ENCODE assay signal across 17 cellular contexts in the genomic region with DNA sequence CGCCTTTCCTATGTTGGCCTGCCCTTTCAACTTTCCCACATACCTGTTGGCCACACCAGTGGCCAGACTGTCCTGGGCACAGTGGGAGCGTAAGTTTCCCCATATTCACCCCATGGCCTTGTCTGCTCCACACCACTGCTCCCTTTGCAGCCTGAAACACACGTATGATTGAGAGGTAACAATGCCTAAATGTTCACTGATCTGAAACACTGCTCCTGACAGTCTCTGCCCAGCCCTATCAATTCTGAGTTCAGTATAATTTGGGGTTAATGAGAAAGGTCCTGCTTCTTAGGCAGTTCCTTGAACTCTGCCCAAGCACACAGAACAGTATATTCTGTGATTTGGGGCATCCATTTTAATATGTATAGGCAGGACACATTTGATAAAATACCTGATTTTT. TPM values are rescaled to one million over a fixed set of nuclear protein-coding genes. Genes with fewer than 3 reads are reported as not detected.
DNase-seq lines count a peak whose midpoint lies in the region; ATAC-seq, FAIRE-seq and TF ChIP-seq lines count a peak whose summit lies in the region.
"Had no signal": no experiment of that assay in that cellular context is flagged by ENCODE, and none has a peak within 500 bp of the region (broad histone marks: within the 10 kb centered on the region; RNA-seq: fewer than 3 reads in every experiment).

No MANE protein-coding gene starts in this region.

- peaks cover 0 to 5% of the 10 kb centered on the region in 2 experiments; a peak in 1 of 4 replicates for H3K4me1 ChIP-seq in HCT116 (ENCODE audit: control insufficient read depth in 1 of 2, insufficient read depth in 2 of 2, low read length in 2 of 2)
- H3K4me1 ChIP-seq in smooth muscle cell (ENCODE audit: low read depth) = no peaks in the 10 kb centered on the region

- no TSS peak for BruUV-seq in HCT116 (replicated peaks; lab: Mats Ljungman, UMichigan)

- H3K36me3 ChIP-seq in HCT116 (ENCODE audit: control insufficient read depth in 1 of 2, insufficient read depth in 2 of 2, low read length in 2 of 2) = peaks cover 40 to 46% of the 10 kb centered on the region in 2 experiments
- H3K36me3 ChIP-seq in smooth muscle cell (ENCODE audit: low read depth) = peaks cover 25% of the 10 kb centered on the region

- no peak for TF ChIP-seq CTCF in HCT116 (IDR thresholded peaks at IDR 0.05 in 2 of 3, conservative IDR thresholded peaks at IDR 0.05 in 1 of 3; ENCODE audit: borderline replicate concordance in 1 of 3, insufficient read depth in 1 of 3, low read depth in 2 of 3, low read length in 2 of 3)
- no peak for TF ChIP-seq CTCF in smooth muscle cell (IDR thresholded peaks at IDR 0.05; ENCODE audit: borderline replicate concordance, insufficient read depth, poor library complexity, severe bottlenecking)

- H3K4me3 ChIP-seq in HCT116 (replicated peaks in 1 of 2; ENCODE audit: low read depth in 1 of 2, low read length in 2 of 2) (no peak overlapping the region), smooth muscle cell (no peak overlapping the region)

- H3K9ac ChIP-seq in HCT116 (ENCODE audit: low read length) (no peak overlapping the region), smooth muscle cell (ENCODE audit: low read depth) (no peak overlapping the region)

- no peak overlapping the region for H2AFZ ChIP-seq in HCT116 (ENCODE audit: low read depth, low read length, poor library complexity, severe bottlenecking)
- H2AFZ ChIP-seq in smooth muscle cell (ENCODE audit: low read depth) = no peak overlapping the region

- peaks cover 6% of the 10 kb centered on the region; the same call in 1 of the 2 replicates for H3K79me2 ChIP-seq in HCT116 (ENCODE audit: insufficient read depth, low read length)
- no peaks in the 10 kb centered on the region for H3K79me2 ChIP-seq in smooth muscle cell (ENCODE audit: low read depth)

- peaks cover 58% of the 10 kb centered on the region for H3F3A ChIP-seq in smooth muscle cell (ENCODE audit: low read depth)

- CTCF ChIA-PET in HCT116 (lab: Charles Lee) = no interaction called here

- WGBS in smooth muscle cell (ENCODE audit: low lambda C conversion rate) = 96% methylated on average over 3 of the region's 3 CpGs

- H3K4me2 ChIP-seq in HCT116 (ENCODE audit: low read length) = no peak overlapping the region
- H3K4me2 ChIP-seq in smooth muscle cell = no peak overlapping the region

- H3K27me3 ChIP-seq in HCT116 (ENCODE audit: insufficient read depth, low read length) = no peaks in the 10 kb centered on the region
- H3K27me3 ChIP-seq in smooth muscle cell (ENCODE audit: low read depth) = no peaks in the 10 kb centered on the region

- H3K9me3 ChIP-seq in HCT116 (ENCODE audit: control insufficient read depth in 1 of 2, insufficient read depth in 1 of 2, low read depth in 1 of 2, low read length in 2 of 2) = no peaks in the 10 kb centered on the region
- H3K9me3 ChIP-seq in smooth muscle cell (replicated peaks; ENCODE audit: low read depth) = no peaks in the 10 kb centered on the region

- DNase-seq in HCT116 (ENCODE audit: low read depth, low spot score) (no peak), fibroblast of gingiva (ENCODE audit: low read depth) (peak; percentile 25), smooth muscle cell (lab: John Stamatoyannopoulos, UW; ENCODE audit: unreplicated experiment) (no peak), SW480 (ENCODE audit: low spot score) (no peak), GM12891 (ENCODE audit: insufficient read length, low spot score) (no peak), COLO668 (lab: John Stamatoyannopoulos, UW; ENCODE audit: unreplicated experiment) (no peak)
- DNase-seq: CD4-positive, CD25-positive, alpha-beta regulatory T cell; DMS79 treated with DMSO at 0.1 percent for 48 hours; GDM1; MM.1S; NCI-H187 treated with DMSO at 0.1 percent for 48 hours; NCI-H774 had no signal

- intact Hi-C loops in HCT116 (cut with micrococcal nuclease) = no loop called here

- no peak for TF ChIP-seq POLR2A in HCT116 (IDR thresholded peaks at IDR 0.05; ENCODE audit: borderline replicate concordance, extremely low read depth, insufficient read depth, insufficient read length)
- TF ChIP-seq POLR2A in GM12891 (IDR thresholded peaks at IDR 0.05; ENCODE audit: low read depth, low read length) = no peak

- RAD21 ChIA-PET in HCT116 (lab: Charles Lee; ENCODE audit: low non-redundant PET in 1 of 2, low total read pairs in 2 of 2, uncharacterized antibody in 2 of 2, unreplicated experiment in 2 of 2) = no interaction called here

- no peak for TF ChIP-seq RAD21 in HCT116 (IDR thresholded peaks at IDR 0.05; ENCODE audit: low read depth)

- H3K9me2 ChIP-seq in HCT116 (ENCODE audit: insufficient read depth) = no peaks in the 10 kb centered on the region

- no peak for FAIRE-seq in GM12891 (lab: Jason Lieb, UNC)
- FAIRE-seq: D721Med, H1, HepG2, RCC 7860 had no signal

- ATAC-seq in HCT116 (peak; percentile 20), SK-N-SH treated with all-trans-retinoic acid at 6 μM for 48 hours (no peak)
- ATAC-seq: HepG2 had no signal

- H3K27ac ChIP-seq in HCT116 (ENCODE audit: low read depth, low read length) = no peak overlapping the region
- H3K27ac ChIP-seq in smooth muscle cell (ENCODE audit: low read depth) = peak overlapping the region; percentile 19

- H4K20me1 ChIP-seq in HCT116 (ENCODE audit: insufficient read depth) (peaks cover 3% of the 10 kb centered on the region; the same call in 1 of the 2 replicates), smooth muscle cell (ENCODE audit: low read depth) (peaks cover 56% of the 10 kb centered on the region)

- POLR2A ChIA-PET in HCT116 (lab: Charles Lee) = no interaction called here

TF ChIP-seq in HCT116, 20 proteins besides CTCF, POLR2A, EP300 and RAD21:
- TF ChIP-seq SIN3A (IDR thresholded peaks at IDR 0.05; ENCODE audit: low read depth) = no peak
- TF ChIP-seq POLR2AphosphoS5 (IDR thresholded peaks at IDR 0.05; ENCODE audit: low read depth, low read length) = peak; percentile 49

TF ChIP-seq in SK-N-SH treated with all-trans-retinoic acid at 6 μM for 48 hours, 23 proteins besides CTCF, POLR2A, EP300 and RAD21:
- TF ChIP-seq ZC3H10 (CRISPR knock-in tag; IDR thresholded peaks at IDR 0.05) = no peak
- TF ChIP-seq GLIS3 (CRISPR knock-in tag; IDR thresholded peaks at IDR 0.05) = no peak
- TF ChIP-seq ZFP3 (CRISPR knock-in tag; IDR thresholded peaks at IDR 0.05) = no peak
- TF ChIP-seq TOX (CRISPR knock-in tag; IDR thresholded peaks at IDR 0.05; ENCODE audit: borderline replicate concordance) = 0 out of 2 replicates have a peak, but pooled peaks have one; percentile 23
- TF ChIP-seq ISL1 (CRISPR knock-in tag; IDR thresholded peaks at IDR 0.05) = no peak

TF ChIP-seq in GM12891, 5 proteins besides CTCF, POLR2A, EP300 and RAD21:
- TF ChIP-seq TAF1 (IDR thresholded peaks at IDR 0.05; ENCODE audit: low read depth, low read length) (no peak), POLR2AphosphoS5 (IDR thresholded peaks at IDR 0.05; ENCODE audit: low read depth, low read length) (no peak), POU2F2 (IDR thresholded peaks at IDR 0.05; ENCODE audit: low read depth, low read length) (no peak), PAX5 (IDR thresholded peaks at IDR 0.05; ENCODE audit: insufficient read depth, low read length, severe bottlenecking) (no peak), SPI1 (IDR thresholded peaks at IDR 0.05; ENCODE audit: low read depth, low read length) (no peak)
TF ChIP-seq in GM12891: peak in this region for 0.

RNA-seq across cellular contexts. Expression of a gene that starts 52.2 kb away (rescaled TPM):
- total RNA-seq in HCT116 (2021; ENCODE audit: unreplicated experiment) = 1,298 TPM
- polyA plus RNA-seq in HCT116 (2012) = 1,797 and 1,965 TPM in 2 replicates
- total RNA-seq in smooth muscle cell = 2,380 and 2,477 TPM in 2 replicates
- polyA plus RNA-seq in smooth muscle cell = 2,665 and 3,194 TPM in 2 replicates
- polyA plus RNA-seq in GM12891 (2012; ENCODE audit: low read depth, missing spikeins) = 59.1 TPM
